ENCODE assay signal across 8 cellular contexts in the genomic region with DNA sequence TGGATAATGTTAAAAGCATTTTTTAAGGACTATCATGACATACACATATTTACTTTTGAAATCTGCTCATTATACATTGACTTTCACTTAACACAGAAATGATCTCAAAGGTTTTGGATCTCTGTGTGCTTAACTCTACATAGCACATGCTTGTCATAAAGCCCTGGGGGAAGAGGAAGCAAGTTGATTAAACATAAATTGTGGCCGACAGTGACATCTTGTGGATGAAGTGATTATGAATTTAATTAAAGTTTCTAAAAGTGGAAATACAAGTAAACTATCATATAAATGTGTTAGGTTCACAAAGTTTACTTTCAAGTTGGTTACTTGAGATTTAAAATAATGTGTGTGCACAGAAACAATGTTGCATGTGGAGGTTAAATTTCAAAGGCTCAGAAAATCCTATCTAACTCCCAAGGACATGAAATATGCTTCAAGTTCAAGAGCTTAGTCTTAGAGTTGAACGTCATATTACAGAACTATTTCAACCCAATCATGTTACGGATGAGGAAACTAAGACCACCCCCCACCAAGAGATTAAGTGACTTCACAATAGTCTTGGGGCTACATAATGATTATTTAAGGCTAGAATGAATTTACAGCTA.
DNase-seq lines count a peak whose midpoint lies in the region; ATAC-seq, FAIRE-seq and TF ChIP-seq lines count a peak whose summit lies in the region.

No MANE protein-coding gene starts in this region.

- CTCF ChIA-PET in CD4-positive, alpha-beta T cell (lab: Charles Lee): interaction anchor here (2.0 kb wide), 1 partner anchor 1777 kb away, joined by 5 read pairs; no protein-coding TSS in a partner anchor

- H3K4me1 Mint-ChIP-seq in CD4-positive, alpha-beta T cell (ENCODE audit: low read depth): no peaks in the 10 kb centered on the region
- H3K4me1 Mint-ChIP-seq in astrocyte (ENCODE audit: low read depth, unreplicated experiment): no peaks in the 10 kb centered on the region

- no peak overlapping the region for H3K9ac ChIP-seq in astrocyte (ENCODE audit: low read length)

- H3K4me3 Mint-ChIP-seq in CD4-positive, alpha-beta T cell: no peak overlapping the region
- H3K4me3 Mint-ChIP-seq in astrocyte (ENCODE audit: unreplicated experiment): no peak overlapping the region

- H3K4me3 ChIP-seq in astrocyte (ENCODE audit: insufficient read depth, low read depth, low read length): no peak overlapping the region
- H3K4me3 ChIP-seq in WERI-Rb-1 (ENCODE audit: low read depth, low read length): no peak overlapping the region
- H3K4me3 ChIP-seq in MG63: no peak overlapping the region

- no peak overlapping the region for H2AFZ ChIP-seq in astrocyte (ENCODE audit: low read depth, low read length)

- POLR2A ChIA-PET in CD4-positive, alpha-beta T cell (lab: Charles Lee): no interaction called here

- intact Hi-C loops in CD4-positive, alpha-beta T cell (cut with DNase I, micrococcal nuclease): loop anchor here (1.0 to 5.0 kb wide), 5 partner anchors 1430 to 1777 kb away; no protein-coding TSS in a partner anchor

- no peaks in the 10 kb centered on the region for H3K36me3 Mint-ChIP-seq in CD4-positive, alpha-beta T cell (ENCODE audit: low read depth)
- H3K36me3 Mint-ChIP-seq in astrocyte (ENCODE audit: low read depth, unreplicated experiment): no peaks in the 10 kb centered on the region

- H3K79me2 ChIP-seq in astrocyte (ENCODE audit: insufficient read depth, low read length): no peaks in the 10 kb centered on the region

- H3K9me3 Mint-ChIP-seq in CD4-positive, alpha-beta T cell: no peaks in the 10 kb centered on the region
- H3K9me3 Mint-ChIP-seq in astrocyte (ENCODE audit: unreplicated experiment): no peaks in the 10 kb centered on the region

- H4K20me1 ChIP-seq in astrocyte (ENCODE audit: insufficient read depth, low read length): no peaks in the 10 kb centered on the region

- H3K27ac ChIP-seq in CD4-positive, alpha-beta T cell (ENCODE audit: low read depth, low read length): no peak overlapping the region
- H3K27ac ChIP-seq in astrocyte (ENCODE audit: low read depth, low read length) (no peak overlapping the region), WERI-Rb-1 (no peak overlapping the region)

- no peak overlapping the region for H3K4me2 ChIP-seq in astrocyte (ENCODE audit: low read length)

- peaks cover 19% of the 10 kb centered on the region for H3K27me3 Mint-ChIP-seq in CD4-positive, alpha-beta T cell
- H3K27me3 Mint-ChIP-seq in astrocyte (ENCODE audit: low read depth, unreplicated experiment): peaks cover 10% of the 10 kb centered on the region

- peak; percentile 49 for ATAC-seq in CD4-positive, alpha-beta T cell (ENCODE audit: poor library complexity)

- no peaks in the 10 kb centered on the region for H3K9me3 ChIP-seq in CD4-positive, alpha-beta T cell (ENCODE audit: control insufficient read depth, low read length)
- no peaks in the 10 kb centered on the region for H3K9me3 ChIP-seq in astrocyte (ENCODE audit: insufficient read depth, low read depth, low read length)
- H3K9me3 ChIP-seq in WERI-Rb-1 (ENCODE audit: severe bottlenecking): no peaks in the 10 kb centered on the region
- H3K9me3 ChIP-seq in MG63: no peaks in the 10 kb centered on the region

- no peaks in the 10 kb centered on the region for H3K4me1 ChIP-seq in astrocyte (ENCODE audit: insufficient read depth, low read length)

- FAIRE-seq in GM18507 (lab: Jason Lieb, UNC): peak; percentile 72
- FAIRE-seq in astrocyte (lab: Jason Lieb, UNC): peak; percentile 41
- peak; percentile 98 for FAIRE-seq in islet of Langerhans (lab: Jason Lieb, UNC)
- FAIRE-seq in urothelium cell line (lab: Jason Lieb, UNC): no peak

- H3K36me3 ChIP-seq in astrocyte (ENCODE audit: insufficient read depth, low read length): no peaks in the 10 kb centered on the region
- no peaks in the 10 kb centered on the region for H3K36me3 ChIP-seq in WERI-Rb-1
- no peaks in the 10 kb centered on the region for H3K36me3 ChIP-seq in MG63

- peak; percentile 64 for TF ChIP-seq CTCF in CD4-positive, alpha-beta T cell (IDR thresholded peaks at IDR 0.05)
- TF ChIP-seq CTCF in astrocyte (IDR thresholded peaks at IDR 0.05; ENCODE audit: insufficient read depth, low read depth, low read length) (peak; percentile 38), WERI-Rb-1 (IDR thresholded peaks at IDR 0.05; ENCODE audit: low read depth, low read length) (no peak)

- no peak for DNase-seq in CD4-positive, alpha-beta T cell
- DNase-seq in GM18507 (ENCODE audit: extremely low spot score, insufficient read length, low read depth) (no peak), NCI-H146 (lab: John Stamatoyannopoulos, UW) (peak; percentile 77), astrocyte (ENCODE audit: low read depth) (peak; percentile 34), urothelium cell line (ENCODE audit: low spot score) (peak; percentile 20), WERI-Rb-1 (no peak), MG63 (no peak)

- no peak overlapping the region for H3K27ac Mint-ChIP-seq in CD4-positive, alpha-beta T cell
- no peak overlapping the region for H3K27ac Mint-ChIP-seq in astrocyte (ENCODE audit: unreplicated experiment)

- no peaks in the 10 kb centered on the region for H3K27me3 ChIP-seq in CD4-positive, alpha-beta T cell (ENCODE audit: control insufficient read depth, insufficient read depth, low read length)
- H3K27me3 ChIP-seq in astrocyte (ENCODE audit: insufficient read depth, low read length) (peaks cover 4% of the 10 kb centered on the region), WERI-Rb-1 (ENCODE audit: insufficient read depth, low read depth, severe bottlenecking) (no peaks in the 10 kb centered on the region), MG63 (no peaks in the 10 kb centered on the region)

Comparison
In these comparisons a context has a peak if more than half of its experiments do, and no peak if none do; other contexts are left out.
1. DNase-seq: peak in NCI-H146 (single experiment), astrocyte (single experiment) and urothelium cell line (single experiment); none in CD4-positive, alpha-beta T cell (0 of 10), GM18507 (single experiment), WERI-Rb-1 (single experiment) and MG63 (single experiment).